13 cellular contexts compared by ENCODE assay signal in genomic region chr19:1491849-1492170, GRCh38. TPM values are rescaled to one million over a fixed set of nuclear protein-coding genes. Genes with fewer than 3 reads are reported as not detected.
DNase-seq lines count a peak whose midpoint lies in the region; ATAC-seq and TF ChIP-seq lines count a peak whose summit lies in the region.
"Had no signal": no experiment of that assay in that cellular context is flagged by ENCODE, and none has a peak within 500 bp of the region (broad histone marks: within the 10 kb centered on the region; RNA-seq: fewer than 3 reads in every experiment).

No MANE protein-coding gene starts in this region.

- no CpG with 5 or more reads among the region's 12 CpGs for WGBS in mesendoderm (ENCODE audit: extremely low coverage, insufficient coverage, low lambda C conversion rate)

- H2BK120ac ChIP-seq in mesendoderm (ENCODE audit: low read depth, low read length): no peak overlapping the region

- no peaks in the 10 kb centered on the region for H3K36me3 ChIP-seq in left ventricle myocardium inferior
- H3K36me3 ChIP-seq in ascending aorta: no peaks in the 10 kb centered on the region
- H3K36me3 ChIP-seq in lower lobe of right lung: no peaks in the 10 kb centered on the region
- H3K36me3 ChIP-seq in upper lobe of right lung: no peaks in the 10 kb centered on the region
- H3K36me3 ChIP-seq in mesendoderm (ENCODE audit: control insufficient read depth, insufficient read depth, low read length): no peaks in the 10 kb centered on the region
- H3K36me3 ChIP-seq: uterus had no signal

- no peak overlapping the region for H3K9ac ChIP-seq in mesendoderm (ENCODE audit: low read length)

- no peak overlapping the region for H3K18ac ChIP-seq in mesendoderm (ENCODE audit: low read length)

- no peak overlapping the region for H2AK5ac ChIP-seq in mesendoderm (ENCODE audit: low read length)

- no peak overlapping the region for H3K56ac ChIP-seq in mesendoderm (ENCODE audit: low read length)

- no peak overlapping the region for H3K4me2 ChIP-seq in mesendoderm (ENCODE audit: low read length)

- TF ChIP-seq CTCF in left ventricle myocardium inferior (IDR thresholded peaks at IDR 0.05; ENCODE audit: borderline replicate concordance) (no peak), ascending aorta (IDR thresholded peaks at IDR 0.05) (no peak), lower lobe of right lung (IDR thresholded peaks at IDR 0.05) (no peak), upper lobe of right lung (IDR thresholded peaks at IDR 0.05) (no peak)

- no peak for ATAC-seq in Right ventricle myocardium superior (ENCODE audit: poor library complexity)
- no peak for ATAC-seq in lower lobe of right lung
- no peak for ATAC-seq in upper lobe of right lung

- H2BK15ac ChIP-seq in mesendoderm (replicated peaks; ENCODE audit: low read depth): no peak overlapping the region

- no peak overlapping the region for H2BK5ac ChIP-seq in mesendoderm (ENCODE audit: low read length)

- H3K79me1 ChIP-seq in mesendoderm (ENCODE audit: low read length): no peaks in the 10 kb centered on the region

- no peak overlapping the region for H3K4ac ChIP-seq in mesendoderm (ENCODE audit: low read depth, low read length)

- H3K9me3 ChIP-seq in left ventricle myocardium inferior (replicated peaks): no peaks in the 10 kb centered on the region
- H3K9me3 ChIP-seq in ascending aorta: no peaks in the 10 kb centered on the region
- H3K9me3 ChIP-seq in lower lobe of right lung: no peaks in the 10 kb centered on the region
- H3K9me3 ChIP-seq in upper lobe of right lung: no peaks in the 10 kb centered on the region
- H3K9me3 ChIP-seq: uterus had no signal

- no peak overlapping the region for H4K8ac ChIP-seq in mesendoderm (ENCODE audit: low read depth, low read length)

- H3K27me3 ChIP-seq in left ventricle myocardium inferior (ENCODE audit: low read depth) (peaks cover 30% of the 10 kb centered on the region), ascending aorta (no peaks in the 10 kb centered on the region), lower lobe of right lung (ENCODE audit: low read depth) (peaks cover 14% of the 10 kb centered on the region), upper lobe of right lung (no peaks in the 10 kb centered on the region), mesendoderm (ENCODE audit: insufficient read depth, low read length, poor library complexity) (peaks cover 4% of the 10 kb centered on the region)
- H3K27me3 ChIP-seq: uterus had no signal

- peaks cover 20% of the 10 kb centered on the region for H3K4me1 ChIP-seq in left ventricle myocardium inferior
- H3K4me1 ChIP-seq in ascending aorta: peaks cover 8 to 14% of the 10 kb centered on the region in 2 donors
- H3K4me1 ChIP-seq in lower lobe of right lung: peaks cover 16% of the 10 kb centered on the region
- peaks cover 11% of the 10 kb centered on the region for H3K4me1 ChIP-seq in upper lobe of right lung
- H3K4me1 ChIP-seq in mesendoderm (ENCODE audit: control insufficient read depth, low read depth, low read length): no peaks in the 10 kb centered on the region

- H3K27ac ChIP-seq in left ventricle myocardium inferior (replicated peaks) (no peak overlapping the region), ascending aorta (no peak overlapping the region), lower lobe of right lung (no peak overlapping the region), upper lobe of right lung (no peak overlapping the region), mesendoderm (ENCODE audit: low read depth, low read length) (no peak overlapping the region)
- H3K27ac ChIP-seq: uterus had no signal

- no peak for DNase-seq in left ventricle myocardium inferior
- DNase-seq in Right ventricle myocardium superior: no peak
- no peak for DNase-seq in ascending aorta (ENCODE audit: low spot score in 2 of 2)
- no peak for DNase-seq in lower lobe of right lung
- DNase-seq in upper lobe of right lung: no peak
- DNase-seq in stimulated activated CD4-positive, alpha-beta T cell treated with anti-CD3 and anti-CD28 coated beads, Interleukin-4, amount 100 ng/mL, for 24 hours: no peak
- no peak for DNase-seq in stimulated activated CD4-positive, alpha-beta T cell treated with anti-CD3 and anti-CD28 coated beads, Interleukin-4, amount 100 ng/mL, for 1 hour
- DNase-seq in mesendoderm: no peak
- DNase-seq: caudate nucleus; NCI-H446 treated with DMSO at 0.1 percent for 48 hours; stimulated activated CD4-positive, alpha-beta T cell treated with anti-CD3 and anti-CD28 coated beads, Interleukin-15, amount 100 ng/mL, for 24 hours; uterus had no signal

- no peaks in the 10 kb centered on the region for H3K79me2 ChIP-seq in mesendoderm (ENCODE audit: control insufficient read depth, insufficient read depth, low read length)

- H3K4me3 ChIP-seq in left ventricle myocardium inferior (peak overlapping the region; percentile 71), ascending aorta (peak overlapping the region; percentile 64 to 68), lower lobe of right lung (peak overlapping the region; percentile 69), upper lobe of right lung (peak overlapping the region; percentile 60), mesendoderm (ENCODE audit: low read length) (no peak overlapping the region)

- H4K5ac ChIP-seq in mesendoderm (ENCODE audit: low read length): no peak overlapping the region

- H3K23ac ChIP-seq in mesendoderm (ENCODE audit: low read length): no peak overlapping the region

- intact Hi-C loops in left ventricle myocardium inferior (cut with micrococcal nuclease): no loop called here
- intact Hi-C loops in Right ventricle myocardium superior (cut with DNase I): no loop called here
- intact Hi-C loops in ascending aorta (cut with DNase I): loop anchor here (2.0 to 5.0 kb wide), 2 partner anchors 53 to 215 kb away; partner anchors contain the start of genes FAM174C and RPS15
- intact Hi-C loops in lower lobe of right lung (cut with DNase I): no loop called here
- intact Hi-C loops in upper lobe of right lung (cut with DNase I): no loop called here

RNA-seq across cellular contexts. Expression of gene REEP6, which starts 0.8 kb away (rescaled TPM):
- 1.9 TPM for total RNA-seq in left ventricle myocardium inferior
- total RNA-seq in Right ventricle myocardium superior: 1.1 TPM
- total RNA-seq in ascending aorta: 3.2 TPM
- 2.5 TPM for total RNA-seq in lower lobe of right lung
- total RNA-seq in upper lobe of right lung: 1.2 TPM
- 1.5 TPM for polyA plus RNA-seq in mesendoderm (2013, experiment 1 of 2)
- 1.5 TPM for polyA plus RNA-seq in mesendoderm (2013, experiment 2 of 2)

RNA-seq across cellular contexts. Expression of gene PCSK4, which starts 1.7 kb away (rescaled TPM):
- total RNA-seq in left ventricle myocardium inferior: 1.3 TPM
- 1.4 TPM for total RNA-seq in Right ventricle myocardium superior
- total RNA-seq in ascending aorta: 1.5 TPM
- 7.4 TPM for total RNA-seq in lower lobe of right lung
- 4.3 TPM for total RNA-seq in upper lobe of right lung
- 0.76 TPM for polyA plus RNA-seq in mesendoderm (2013, experiment 1 of 2)
- 0.70 TPM for polyA plus RNA-seq in mesendoderm (2013, experiment 2 of 2)

RNA-seq across cellular contexts. Expression of gene C19orf25, which starts 12.8 kb away (rescaled TPM):
- total RNA-seq in left ventricle myocardium inferior: 16.1 TPM
- total RNA-seq in Right ventricle myocardium superior: 18.3 TPM
- total RNA-seq in ascending aorta: 32.7 TPM
- total RNA-seq in lower lobe of right lung: 28.5 TPM
- 26.3 TPM for total RNA-seq in upper lobe of right lung
- 21.6 TPM for polyA plus RNA-seq in mesendoderm (2013, experiment 1 of 2)
- 22.2 TPM for polyA plus RNA-seq in mesendoderm (2013, experiment 2 of 2)

RNA-seq across cellular contexts. Expression of gene ADAMTSL5, which starts 21.0 kb away (rescaled TPM):
- 36.8 TPM for total RNA-seq in left ventricle myocardium inferior
- total RNA-seq in Right ventricle myocardium superior: 22.5 TPM
- total RNA-seq in ascending aorta: 0.43 TPM
- total RNA-seq in lower lobe of right lung: 3.3 TPM
- 4.8 TPM for total RNA-seq in upper lobe of right lung
- 0.11 TPM for polyA plus RNA-seq in mesendoderm (2013, experiment 1 of 2)
- 0.11 TPM for polyA plus RNA-seq in mesendoderm (2013, experiment 2 of 2)

RNA-seq across cellular contexts. Expression of gene PLK5, which starts 32.1 kb away (rescaled TPM):
- total RNA-seq in left ventricle myocardium inferior (not detected), Right ventricle myocardium superior (not detected), ascending aorta (not detected), lower lobe of right lung (not detected), upper lobe of right lung (not detected)
- polyA plus RNA-seq in mesendoderm (2013, experiment 1 of 2): 0.15 TPM
- polyA plus RNA-seq in mesendoderm (2013, experiment 2 of 2): 0.10 TPM
- polyA plus RNA-seq: BJ had no signal
